ENCODE assay signal across 7 cellular contexts in genomic region chr6:108565091-108565766, GRCh38. TPM values are rescaled to one million over a fixed set of nuclear protein-coding genes. Genes with fewer than 3 reads are reported as not detected.
DNase-seq lines count a peak whose midpoint lies in the region; ATAC-seq and TF ChIP-seq lines count a peak whose summit lies in the region.

No MANE protein-coding gene starts in this region.

- peak; percentile 85 for ATAC-seq in GM18867 (IDR thresholded peaks at IDR 0.05; ENCODE audit: unreplicated experiment)

- peaks cover 68 to 73% of the 10 kb centered on the region in 2 experiments for H3K4me1 ChIP-seq in neutrophil (ENCODE audit: control insufficient read depth in 1 of 2, insufficient read depth in 1 of 2, low read depth in 1 of 2, low read length in 1 of 2)

- peak overlapping the region; percentile 86 for H3K27ac Mint-ChIP-seq in HFFc6

- H3K4me3 ChIP-seq in brain microvascular endothelial cell (ENCODE audit: low read depth, low read length) (no peak overlapping the region), neutrophil (ENCODE audit: low read depth in 1 of 2, low read length in 1 of 2) (peak overlapping the region; percentile 81 to 91)

- H3K9me3 ChIP-seq in neutrophil, result no peaks in the 10 kb centered on the region

- DNase-seq in HFFc6 (no peak), NCI-H187 treated with DMSO at 0.1 percent for 48 hours (lab: John Stamatoyannopoulos, UW) (peak; percentile 25), brain microvascular endothelial cell (no peak), middle frontal gyrus (ENCODE audit: extremely low spot score, low spot score) (no peak)
- DNase-seq in activated CD8-positive, alpha-beta memory T cell treated with anti-CD3 and anti-CD28 coated beads, Interleukin-2, amount 50 U/mL, for 48 hours, result no peak

- peak overlapping the region; percentile 97 for H3K4me3 Mint-ChIP-seq in HFFc6

- no peaks in the 10 kb centered on the region for H3K27me3 ChIP-seq in brain microvascular endothelial cell (replicated peaks)
- H3K27me3 ChIP-seq in neutrophil, result no peaks in the 10 kb centered on the region

- no peaks in the 10 kb centered on the region for H3K9me3 Mint-ChIP-seq in HFFc6

- peaks cover 40% of the 10 kb centered on the region for H3K36me3 Mint-ChIP-seq in HFFc6 (ENCODE audit: low read depth)

- H3K36me3 ChIP-seq in brain microvascular endothelial cell (replicated peaks) (no peaks in the 10 kb centered on the region), neutrophil (peaks cover 13% of the 10 kb centered on the region)

- peaks cover 2% of the 10 kb centered on the region; the same call in 1 of the 2 replicates for H3K27me3 Mint-ChIP-seq in HFFc6 (ENCODE audit: insufficient read depth)

- in situ Hi-C loops in brain microvascular endothelial cell (cut with HindIII; ENCODE audit: low pct_ligation_motif_present, low sequenced_read_pairs), result no loop called here

- H3K4me1 Mint-ChIP-seq in HFFc6 (ENCODE audit: low read depth), result peaks cover 71% of the 10 kb centered on the region

- TF ChIP-seq CTCF in HFFc6 (IDR thresholded peaks at IDR 0.05) (no peak), brain microvascular endothelial cell (IDR thresholded peaks at IDR 0.05; ENCODE audit: low read depth, low read length, missing control alignments) (no peak), neutrophil (IDR thresholded peaks at IDR 0.05) (no peak)

- H3K27ac ChIP-seq in brain microvascular endothelial cell, result peak overlapping the region; percentile 57
- peak overlapping the region; percentile 99 for H3K27ac ChIP-seq in neutrophil

RNA-seq across cellular contexts. Expression of gene FOXO3, which starts 4.5 kb away (rescaled TPM):
- total RNA-seq in HFFc6 (2021; fragmentation: NEBNext Ultra II Directional; extraction: Animal tissue kit (Norgen Biotek cat#: 25700)), result 10 to 100 TPM; 21.1 to 28.9 (median 24.2) TPM
